ENCODE assay signal across 8 cellular contexts in genomic region chrX:72238183-72238582, GRCh38. TPM values are rescaled to one million over a fixed set of nuclear protein-coding genes. Genes with fewer than 3 reads are reported as not detected.
A peak's percentile ranks its signal among the peaks of the same experiment; 100 is the strongest.
DNase-seq lines count a peak whose midpoint lies in the region; ATAC-seq and TF ChIP-seq lines count a peak whose summit lies in the region.

No MANE protein-coding gene starts in this region.

- ATAC-seq in HG02642 (IDR thresholded peaks at IDR 0.05; ENCODE audit: poor library complexity, unreplicated experiment): no peak
- ATAC-seq in HG02571 (IDR thresholded peaks at IDR 0.05; ENCODE audit: unreplicated experiment): no peak

- no peaks in the 10 kb centered on the region for H3K27me3 ChIP-seq in HUES6 (ENCODE audit: control insufficient read depth, insufficient read depth, low read length)

- peak overlapping the region; percentile 53 for H3K27ac Mint-ChIP-seq in mesothelial cell of epicardium

- H3K4me3 ChIP-seq in HUES6 (ENCODE audit: low read depth, low read length) (peak overlapping the region; percentile 73), astrocyte of the cerebellum (ENCODE audit: low read depth, low read length) (peak overlapping the region; percentile 47)

- no peak for TF ChIP-seq CTCF in C4-2B (conservative IDR thresholded peaks at IDR 0.05)
- no peak for TF ChIP-seq CTCF in astrocyte of the cerebellum (IDR thresholded peaks at IDR 0.05; ENCODE audit: low read depth, low read length, missing control alignments)
- TF ChIP-seq CTCF in mesothelial cell of epicardium (IDR thresholded peaks at IDR 0.05; ENCODE audit: unreplicated experiment): no peak

- H3K4me3 Mint-ChIP-seq in mesothelial cell of epicardium: peak overlapping the region; percentile 74

- H3K9me3 Mint-ChIP-seq in mesothelial cell of epicardium: peaks cover 23% of the 10 kb centered on the region

- DNase-seq in astrocyte of the cerebellum (ENCODE audit: low read depth) (no peak), mesothelial cell of epicardium (ENCODE audit: low spot score in 2 of 2, unreplicated experiment in 2 of 2) (no peak), NCI-H1417 treated with DMSO at 0.1 percent for 48 hours (lab: John Stamatoyannopoulos, UW) (no peak), superior temporal gyrus (ENCODE audit: extremely low spot score) (no peak)

- H3K27ac ChIP-seq in C4-2B: peak overlapping the region; percentile 87
- H3K27ac ChIP-seq in HUES6 (ENCODE audit: low read depth, low read length): no peak overlapping the region

- in situ Hi-C loops in astrocyte of the cerebellum (cut with HindIII; ENCODE audit: low sequenced_read_pairs): no loop called here

- H3K4me1 Mint-ChIP-seq in mesothelial cell of epicardium: peaks cover 7% of the 10 kb centered on the region

- no peaks in the 10 kb centered on the region for H3K27me3 Mint-ChIP-seq in mesothelial cell of epicardium (ENCODE audit: low read depth)

- peak overlapping the region; percentile 80 for H3K9ac ChIP-seq in HUES6 (ENCODE audit: low read length)

- peaks cover 12% of the 10 kb centered on the region for H3K36me3 Mint-ChIP-seq in mesothelial cell of epicardium

- peaks cover 22% of the 10 kb centered on the region for H3K36me3 ChIP-seq in HUES6 (ENCODE audit: control insufficient read depth, insufficient read depth, low read length)

- H3K4me1 ChIP-seq in HUES6 (ENCODE audit: control insufficient read depth, insufficient read depth, low read length): no peaks in the 10 kb centered on the region

- no peaks in the 10 kb centered on the region; the same call in 1 of the 2 replicates for H3K9me3 ChIP-seq in HUES6 (ENCODE audit: control insufficient read depth, insufficient read depth, low read depth, low read length)

RNA-seq across cellular contexts. Expression of gene ERCC6L, which starts 0.6 kb away (rescaled TPM):
- 2.4 to 3.0 TPM (median 2.8 TPM) in 3 replicates for total RNA-seq in mesothelial cell of epicardium

RNA-seq across cellular contexts. Expression of gene RPS4X, which starts 38.9 kb away (rescaled TPM):
- 1,669 to 1,774 TPM (median 1,760 TPM) in 3 replicates for total RNA-seq in mesothelial cell of epicardium

RNA-seq across cellular contexts. Expression of gene PIN4, which starts 56.6 kb away (rescaled TPM):
- total RNA-seq in mesothelial cell of epicardium: 17.3 to 19.7 TPM (median 17.7 TPM) in 3 replicates
